In genomic region chr20:13775867-13776266, GRCh38 we compare ENCODE assay signal across 16 cellular contexts.
"Had no signal": no experiment of that assay in that cellular context is flagged by ENCODE, and none has a peak within 500 bp of the region (broad histone marks: within the 10 kb centered on the region; RNA-seq: fewer than 3 reads in every experiment).

No MANE protein-coding gene starts in this region.

- H3K27me3 Mint-ChIP-seq: activated CD4-positive, alpha-beta memory T cell treated with anti-CD3 and anti-CD28 coated beads, Interleukin-2, amount 10 ng/mL, durations not matched to agents 7 days and 5 days; activated naive CD8-positive, alpha-beta T cell treated with anti-CD3 and anti-CD28 coated beads, Interleukin-2, amount 10 ng/mL, durations not matched to agents 7 days and 5 days; effector memory CD8-positive, alpha-beta T cell had no signal

- H3K27me3 ChIP-seq: sigmoid colon, transverse colon, uterus had no signal

- H3K4me3 ChIP-seq: lower lobe of right lung, sigmoid colon, transverse colon, uterus had no signal

- H3K4me3 Mint-ChIP-seq: activated CD4-positive, alpha-beta memory T cell treated with anti-CD3 and anti-CD28 coated beads, Interleukin-2, amount 10 ng/mL, durations not matched to agents 7 days and 5 days; activated naive CD8-positive, alpha-beta T cell treated with anti-CD3 and anti-CD28 coated beads, Interleukin-2, amount 10 ng/mL, durations not matched to agents 7 days and 5 days; effector memory CD8-positive, alpha-beta T cell; mesothelial cell of epicardium; nephron progenitor cell had no signal

- H3K27ac ChIP-seq: lower lobe of right lung, sigmoid colon, transverse colon, uterus had no signal

- DNase-seq: activated CD4-positive, alpha-beta memory T cell treated with anti-CD3 and anti-CD28 coated beads, Interleukin-2, amount 10 ng/mL, durations not matched to agents 7 days and 5 days; activated gamma-delta T cell treated with Interleukin-2 at 50 U/mL for 16 hours; activated naive CD8-positive, alpha-beta T cell treated with anti-CD3 and anti-CD28 coated beads, Interleukin-2, amount 10 ng/mL, durations not matched to agents 7 days and 5 days; amygdala; effector memory CD8-positive, alpha-beta T cell; foreskin fibroblast; hippocampal formation; islet precursor cell; lower lobe of right lung; nephron progenitor cell; nucleus accumbens; sigmoid colon; stimulated activated naive CD4-positive, alpha-beta T cell treated with Interleukin-2 at 50 U/mL for 16 hours; transverse colon; uterus had no signal

- H3K36me3 ChIP-seq: uterus had no signal

- H3K27ac Mint-ChIP-seq: activated CD4-positive, alpha-beta memory T cell treated with anti-CD3 and anti-CD28 coated beads, Interleukin-2, amount 10 ng/mL, durations not matched to agents 7 days and 5 days; activated naive CD8-positive, alpha-beta T cell treated with anti-CD3 and anti-CD28 coated beads, Interleukin-2, amount 10 ng/mL, durations not matched to agents 7 days and 5 days; mesothelial cell of epicardium; nephron progenitor cell had no signal

- H3K4me1 ChIP-seq: sigmoid colon, transverse colon, uterus had no signal

- H3K9me3 Mint-ChIP-seq: activated CD4-positive, alpha-beta memory T cell treated with anti-CD3 and anti-CD28 coated beads, Interleukin-2, amount 10 ng/mL, durations not matched to agents 7 days and 5 days; activated naive CD8-positive, alpha-beta T cell treated with anti-CD3 and anti-CD28 coated beads, Interleukin-2, amount 10 ng/mL, durations not matched to agents 7 days and 5 days; effector memory CD8-positive, alpha-beta T cell; mesothelial cell of epicardium; nephron progenitor cell had no signal

- H3K9me3 ChIP-seq: lower lobe of right lung, sigmoid colon, transverse colon, uterus had no signal
